ENCODE assay signal across 15 cellular contexts in the genomic region with DNA sequence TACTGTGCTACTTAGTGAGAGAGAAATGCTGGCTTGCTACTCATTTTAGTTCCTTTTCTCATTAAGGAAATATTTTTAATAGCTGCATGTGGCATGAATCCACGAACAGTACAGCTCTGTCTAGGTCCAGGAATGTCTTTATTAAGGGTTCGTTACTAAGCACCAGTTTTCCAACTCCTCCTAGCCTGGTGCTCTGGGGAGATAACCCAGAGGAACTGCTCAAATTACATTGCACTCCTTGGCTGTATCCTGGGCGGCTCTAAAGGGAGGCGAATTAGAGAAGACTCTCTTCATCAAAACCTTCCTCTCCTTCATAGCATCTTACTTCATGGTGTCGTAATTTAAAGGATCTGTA.
DNase-seq lines count a peak whose midpoint lies in the region; TF ChIP-seq lines count a peak whose summit lies in the region.
"Had no signal": no experiment of that assay in that cellular context is flagged by ENCODE, and none has a peak within 500 bp of the region (broad histone marks: within the 10 kb centered on the region; RNA-seq: fewer than 3 reads in every experiment).

No MANE protein-coding gene starts in this region.

- TF ChIP-seq CTCF in OCI-LY3 (IDR thresholded peaks at IDR 0.05; ENCODE audit: low read depth, low read length) = no peak
- TF ChIP-seq CTCF in osteoblast (IDR thresholded peaks at IDR 0.05; ENCODE audit: extremely low read depth, low read depth, low read length) = no peak
- TF ChIP-seq CTCF in A673 (conservative IDR thresholded peaks at IDR 0.05; ENCODE audit: low read depth, low read length) = no peak

- H3K9ac ChIP-seq in GM23248 (no peak overlapping the region), OCI-LY3 (ENCODE audit: low read length) (no peak overlapping the region)
- H3K9ac ChIP-seq: BLaER1 had no signal

- H3K79me2 ChIP-seq in GM23248 (ENCODE audit: insufficient read depth) (no peaks in the 10 kb centered on the region), OCI-LY3 (ENCODE audit: low read length) (no peaks in the 10 kb centered on the region), osteoblast (ENCODE audit: insufficient read depth, low read length) (no peaks in the 10 kb centered on the region)

- H3K36me3 ChIP-seq in GM23248 (ENCODE audit: low read depth) (no peaks in the 10 kb centered on the region), OCI-LY3 (replicated peaks; ENCODE audit: low read depth, low read length) (no peaks in the 10 kb centered on the region), osteoblast (ENCODE audit: insufficient read depth, low read length) (no peaks in the 10 kb centered on the region), A673 (ENCODE audit: insufficient read depth, low read length, poor library complexity, severe bottlenecking) (no peaks in the 10 kb centered on the region)
- H3K36me3 ChIP-seq: BLaER1, HAP-1, SJSA1 had no signal

- H3K4me1 ChIP-seq in GM23248 (ENCODE audit: insufficient read depth) (peaks cover 4% of the 10 kb centered on the region; the same call in 1 of the 2 replicates), OCI-LY3 (ENCODE audit: low read length) (peaks cover 13% of the 10 kb centered on the region), osteoblast (ENCODE audit: insufficient read depth, low read length) (no peaks in the 10 kb centered on the region), A673 (ENCODE audit: insufficient read depth, low read length, poor library complexity, severe bottlenecking) (no peaks in the 10 kb centered on the region)

- CTCF ChIA-PET in A673 (lab: Charles Lee) = interaction anchor here (1.1 kb wide), 1 partner anchor 212 kb away, joined by 7 read pairs; no protein-coding TSS in a partner anchor

- H2AFZ ChIP-seq in GM23248 (peak overlapping the region; percentile 54), OCI-LY3 (ENCODE audit: low read depth, low read length) (no peak overlapping the region), osteoblast (ENCODE audit: low read length) (peak overlapping the region; percentile 17)

- WGBS in GM23248 (ENCODE audit: low coverage in 1 of 2, low lambda C conversion rate in 2 of 2, missing lambda C conversion rate in 2 of 2), 2 experiments = 6 to 10% methylated on average over 5 of the region's 5 CpGs

- intact Hi-C loops in A673 (cut with micrococcal nuclease; ENCODE audit: unreplicated experiment) = loop anchor here (1.0 to 10.0 kb wide), 3 partner anchors 138 to 904 kb away; no protein-coding TSS in a partner anchor

- H3K27ac ChIP-seq in GM23248 (no peak overlapping the region), OCI-LY3 (ENCODE audit: low read length) (no peak overlapping the region), osteoblast (ENCODE audit: low read depth, low read length) (no peak overlapping the region), A673 (ENCODE audit: low read depth, low read length, poor library complexity, severe bottlenecking) (no peak overlapping the region)
- H3K27ac ChIP-seq: BLaER1, SJSA1 had no signal

- H3F3A ChIP-seq in GM23248 (ENCODE audit: insufficient read depth) = no peaks in the 10 kb centered on the region

- no peaks in the 10 kb centered on the region for H3K27me3 ChIP-seq in GM23248 (replicated peaks; ENCODE audit: insufficient read depth)
- peaks cover 30% of the 10 kb centered on the region for H3K27me3 ChIP-seq in OCI-LY3 (ENCODE audit: low read depth, low read length)
- H3K27me3 ChIP-seq in osteoblast (ENCODE audit: insufficient read depth, low read length) = no peaks in the 10 kb centered on the region
- no peaks in the 10 kb centered on the region for H3K27me3 ChIP-seq in A673 (replicated peaks; ENCODE audit: insufficient read depth, low read depth, low read length, poor library complexity)
- H3K27me3 ChIP-seq: BLaER1, SJSA1 had no signal

- no TSS peak for BruUV-seq in A673 (replicated peaks; lab: Mats Ljungman, UMichigan)

- POLR2A ChIA-PET in A673 (lab: Charles Lee; ENCODE audit: low non-redundant PET) = no interaction called here

- H3K9me2 ChIP-seq in GM23248 (ENCODE audit: insufficient read depth) = no peaks in the 10 kb centered on the region

- H3K9me3 ChIP-seq in GM23248 (ENCODE audit: low read depth) (no peaks in the 10 kb centered on the region), OCI-LY3 (ENCODE audit: insufficient read depth, low read length) (no peaks in the 10 kb centered on the region), osteoblast (ENCODE audit: low read depth, low read length) (no peaks in the 10 kb centered on the region), A673 (ENCODE audit: low read depth, low read length, poor library complexity, severe bottlenecking) (no peaks in the 10 kb centered on the region)
- H3K9me3 ChIP-seq: BLaER1, HAP-1, mucosa of descending colon, SJSA1 had no signal

- H3K4me2 ChIP-seq in GM23248 (ENCODE audit: unreplicated experiment) = peak overlapping the region; percentile 39
- peak overlapping the region; percentile 67 for H3K4me2 ChIP-seq in OCI-LY3 (ENCODE audit: low read length)
- H3K4me2 ChIP-seq in osteoblast (ENCODE audit: insufficient read depth, low read length) = peak overlapping the region; percentile 62
- H3K4me2 ChIP-seq: BLaER1 had no signal

- H4K20me1 ChIP-seq in GM23248 (ENCODE audit: insufficient read depth) = no peaks in the 10 kb centered on the region
- no peaks in the 10 kb centered on the region for H4K20me1 ChIP-seq in OCI-LY3 (ENCODE audit: insufficient read depth, low read length)
- no peaks in the 10 kb centered on the region for H4K20me1 ChIP-seq in osteoblast (ENCODE audit: insufficient read depth, low read length)
- H4K20me1 ChIP-seq: BLaER1 had no signal

- DNase-seq in GM23248 (peak; percentile 5), fibroblast of peridontal ligament (ENCODE audit: extremely low read depth) (peak; percentile 31), osteoblast (ENCODE audit: insufficient read length, low spot score, missing footprints) (no peak), NCI-H1417 (lab: John Stamatoyannopoulos, UW) (no peak), A673 (ENCODE audit: low spot score) (no peak), activated gamma-delta T cell (lab: John Stamatoyannopoulos, UW) (no peak), dermis blood vessel endothelial cell (no peak)
- DNase-seq: activated CD4-positive, CD25-positive, alpha-beta regulatory T cell; activated naive CD8-positive, alpha-beta T cell treated with anti-CD3 and anti-CD28 coated beads, Interleukin-2, amount 10 ng/mL, durations not matched to agents 7 days and 5 days; NCI-H1048 had no signal

- H3K4me3 ChIP-seq in GM23248 (no peak overlapping the region), OCI-LY3 (ENCODE audit: low read length) (peak overlapping the region; percentile 4; the same call in 1 of the 2 replicates), osteoblast (ENCODE audit: insufficient read depth, low read length) (no peak overlapping the region), A673 (ENCODE audit: low read depth, low read length, poor library complexity, severe bottlenecking) (no peak overlapping the region)
- H3K4me3 ChIP-seq: BLaER1, HAP-1, mucosa of descending colon, SJSA1 had no signal

- in situ Hi-C loops in GM23248 (cut with MboI) = no loop called here

Comparison
In these comparisons a context has a peak if more than half of its experiments do, and no peak if none do; other contexts are left out.
1. DNase-seq: peak in GM23248 (single experiment) and fibroblast of peridontal ligament (single experiment); none in osteoblast (single experiment), NCI-H1417 (0 of 3), A673 (single experiment), activated gamma-delta T cell (single experiment) and dermis blood vessel endothelial cell (single experiment).
2. Peak in every context shown above with its lines, with median percentiles within 50 percentile points of each other: H3K4me2 ChIP-seq.